ENCODE assay signal across 1 cellular context in the genomic region with DNA sequence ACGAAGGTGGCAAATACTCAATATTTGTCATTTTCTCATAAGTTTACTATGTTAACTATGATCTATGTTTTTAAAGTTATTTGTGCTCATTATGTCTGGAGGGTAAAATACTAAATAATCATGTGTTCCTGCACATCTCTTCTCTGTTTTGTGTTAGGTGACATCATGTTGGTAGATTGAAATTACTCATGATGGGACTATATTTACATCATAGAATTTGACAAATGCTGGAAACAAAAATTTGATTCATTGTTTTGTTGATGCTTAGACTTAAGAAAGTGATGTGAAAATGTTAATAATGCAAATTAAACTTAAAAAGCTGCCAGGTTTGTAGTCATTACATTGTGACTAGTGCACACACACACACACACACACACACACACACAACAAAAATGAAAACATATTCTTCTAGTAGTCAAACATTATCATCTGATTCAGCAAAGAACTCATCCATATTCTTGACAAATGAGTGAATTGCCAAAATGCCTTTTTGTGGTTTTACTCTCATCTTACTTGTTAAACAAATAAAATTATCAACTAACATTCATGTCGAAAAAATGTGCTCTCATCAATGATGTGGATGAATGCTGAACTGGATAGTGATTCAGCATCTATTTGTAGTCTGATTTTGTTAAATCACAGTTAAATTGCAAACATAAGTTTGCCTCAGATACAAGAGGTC.
TF ChIP-seq lines count a peak whose summit lies in the region.

No MANE protein-coding gene starts in this region.

TF ChIP-seq in HCT116, 20 proteins besides CTCF, POLR2A, EP300 and RAD21 (continued from another document):
- TF ChIP-seq, protein P1, sequence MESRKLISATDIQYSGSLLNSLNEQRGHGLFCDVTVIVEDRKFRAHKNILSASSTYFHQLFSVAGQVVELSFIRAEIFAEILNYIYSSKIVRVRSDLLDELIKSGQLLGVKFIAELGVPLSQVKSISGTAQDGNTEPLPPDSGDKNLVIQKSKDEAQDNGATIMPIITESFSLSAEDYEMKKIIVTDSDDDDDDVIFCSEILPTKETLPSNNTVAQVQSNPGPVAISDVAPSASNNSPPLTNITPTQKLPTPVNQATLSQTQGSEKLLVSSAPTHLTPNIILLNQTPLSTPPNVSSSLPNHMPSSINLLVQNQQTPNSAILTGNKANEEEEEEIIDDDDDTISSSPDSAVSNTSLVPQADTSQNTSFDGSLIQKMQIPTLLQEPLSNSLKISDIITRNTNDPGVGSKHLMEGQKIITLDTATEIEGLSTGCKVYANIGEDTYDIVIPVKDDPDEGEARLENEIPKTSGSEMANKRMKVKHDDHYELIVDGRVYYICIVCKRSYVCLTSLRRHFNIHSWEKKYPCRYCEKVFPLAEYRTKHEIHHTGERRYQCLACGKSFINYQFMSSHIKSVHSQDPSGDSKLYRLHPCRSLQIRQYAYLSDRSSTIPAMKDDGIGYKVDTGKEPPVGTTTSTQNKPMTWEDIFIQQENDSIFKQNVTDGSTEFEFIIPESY (IDR thresholded peaks at IDR 0.05; ENCODE audit: extremely low read depth, insufficient replicate concordance, low read length): no peak
- no peak for TF ChIP-seq FOSL1 (IDR thresholded peaks at IDR 0.05; ENCODE audit: low read depth)
- TF ChIP-seq, protein P2, sequence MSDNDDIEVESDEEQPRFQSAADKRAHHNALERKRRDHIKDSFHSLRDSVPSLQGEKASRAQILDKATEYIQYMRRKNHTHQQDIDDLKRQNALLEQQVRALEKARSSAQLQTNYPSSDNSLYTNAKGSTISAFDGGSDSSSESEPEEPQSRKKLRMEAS (IDR thresholded peaks at IDR 0.05): no peak
- TF ChIP-seq SRF (IDR thresholded peaks at IDR 0.05; ENCODE audit: low read depth): no peak
- TF ChIP-seq YY1 (IDR thresholded peaks at IDR 0.05; ENCODE audit: extremely low read depth, insufficient replicate concordance, low read depth, low read length): no peak
- TF ChIP-seq POLR2AphosphoS5 (IDR thresholded peaks at IDR 0.05; ENCODE audit: low read depth, low read length): no peak
- TF ChIP-seq CEBPB (IDR thresholded peaks at IDR 0.05; ENCODE audit: low read depth): no peak
- no peak for TF ChIP-seq SIN3A (IDR thresholded peaks at IDR 0.05; ENCODE audit: low read depth)
